9 cellular contexts compared by ENCODE assay signal in the genomic region with DNA sequence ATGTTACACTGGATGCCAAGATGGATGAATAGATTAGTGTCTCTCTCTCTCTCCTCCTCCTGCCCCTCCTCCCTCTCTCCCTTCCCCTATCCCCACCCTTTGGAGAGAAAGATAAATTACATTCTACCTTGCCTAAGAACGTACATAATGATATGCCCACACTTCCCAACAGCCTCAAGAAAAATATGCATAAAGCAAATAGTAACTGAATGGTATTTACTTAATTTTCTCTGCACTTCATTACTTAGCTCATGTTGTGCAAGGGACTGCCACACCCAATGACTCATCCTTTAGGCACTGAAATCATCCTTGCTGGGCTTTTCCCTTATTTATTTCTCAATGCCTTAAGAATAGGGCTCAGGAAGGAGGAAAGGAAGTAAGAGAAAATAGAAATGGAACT.
DNase-seq lines count a peak whose midpoint lies in the region; ATAC-seq and TF ChIP-seq lines count a peak whose summit lies in the region.
"Had no signal": no experiment of that assay in that cellular context is flagged by ENCODE, and none has a peak within 500 bp of the region (broad histone marks: within the 10 kb centered on the region; RNA-seq: fewer than 3 reads in every experiment).

No MANE protein-coding gene starts in this region.

- DNase-seq in ELF-1 (ENCODE audit: low read depth, low spot score) = peak; percentile 28
- DNase-seq in Peyer's patch = peak in 1 of 3 donors; percentile 73
- DNase-seq in fibroblast of peridontal ligament (ENCODE audit: extremely low read depth) = peak; percentile 86
- DNase-seq in retinal pigment epithelial cell (ENCODE audit: low read depth) = peak; percentile 81
- DNase-seq in T-helper 2 cell = no peak
- DNase-seq: activated B cell treated with CpG ODN at 0.5 μM for 24 hours had no signal

- H3K9me3 ChIP-seq in Peyer's patch = no peaks in the 10 kb centered on the region

- TF ChIP-seq CTCF in Peyer's patch (IDR thresholded peaks at IDR 0.05) = no peak
- TF ChIP-seq CTCF in retinal pigment epithelial cell (conservative IDR thresholded peaks at IDR 0.05; ENCODE audit: low read depth, low read length) = no peak

- ATAC-seq in GM19467 (IDR thresholded peaks at IDR 0.05; ENCODE audit: unreplicated experiment) (no peak), GM19328 (IDR thresholded peaks at IDR 0.05; ENCODE audit: unreplicated experiment) (no peak), HG03439 (IDR thresholded peaks at IDR 0.05; ENCODE audit: unreplicated experiment) (no peak)

- no peaks in the 10 kb centered on the region for H3K36me3 ChIP-seq in Peyer's patch

- no peak for TF ChIP-seq POLR2A in Peyer's patch (IDR thresholded peaks at IDR 0.05)

- peak overlapping the region in 3 of 4 donors; percentile 28 to 63 (median 41) for H3K27ac ChIP-seq in Peyer's patch

- H3K4me3 ChIP-seq in Peyer's patch (no peak overlapping the region), retinal pigment epithelial cell (ENCODE audit: low read length) (no peak overlapping the region)

- no peaks in the 10 kb centered on the region for H3K27me3 ChIP-seq in Peyer's patch

- peaks cover 0 to 4% (median 0%) of the 10 kb centered on the region in 4 donors for H3K4me1 ChIP-seq in Peyer's patch

Comparison
In these comparisons a context has a peak if more than half of its experiments do, and no peak if none do; other contexts are left out.
1. DNase-seq: peak in ELF-1 (single experiment), fibroblast of peridontal ligament (single experiment) and retinal pigment epithelial cell (single experiment); none in T-helper 2 cell (0 of 5).